Comparison of ENCODE assay signal across 23 cellular contexts in genomic region chr4:1960170-1960825, GRCh38. TPM values are rescaled to one million over a fixed set of nuclear protein-coding genes. Genes with fewer than 3 reads are reported as not detected.
DNase-seq lines count a peak whose midpoint lies in the region; ATAC-seq, FAIRE-seq and TF ChIP-seq lines count a peak whose summit lies in the region.
"Had no signal": no experiment of that assay in that cellular context is flagged by ENCODE, and none has a peak within 500 bp of the region (broad histone marks: within the 10 kb centered on the region; RNA-seq: fewer than 3 reads in every experiment).

No MANE protein-coding gene starts in this region.

- H3K4me3 ChIP-seq in bronchial epithelial cell (ENCODE audit: low read depth, low read length) (no peak overlapping the region), right cardiac atrium (ENCODE audit: low read length) (no peak overlapping the region), stomach (no peak overlapping the region)
- H3K4me3 ChIP-seq: breast epithelium, esophagus muscularis mucosa, MG63 had no signal

- no peak for TF ChIP-seq POLR2A in stomach (IDR thresholded peaks at IDR 0.05)

- no peaks in the 10 kb centered on the region for H3K27me3 ChIP-seq in bronchial epithelial cell (ENCODE audit: control insufficient read depth, insufficient read depth, low read length)
- H3K27me3 ChIP-seq in right cardiac atrium (ENCODE audit: control insufficient read depth, insufficient read depth) = no peaks in the 10 kb centered on the region
- no peaks in the 10 kb centered on the region for H3K27me3 ChIP-seq in stomach
- H3K27me3 ChIP-seq: breast epithelium, esophagus muscularis mucosa, MG63 had no signal

- WGBS in right cardiac atrium = 55% methylated on average over 7 of the region's 7 CpGs
- 63 to 80% (median 74%) methylated on average over 7 of the region's 7 CpGs for WGBS in stomach, 5 donors

- H3K4me1 ChIP-seq in right cardiac atrium (ENCODE audit: control insufficient read depth, insufficient read depth, low read length) (peaks cover 4% of the 10 kb centered on the region), stomach (no peaks in the 10 kb centered on the region)
- H3K4me1 ChIP-seq: breast epithelium had no signal

- H3K9me3 ChIP-seq in right cardiac atrium (ENCODE audit: control insufficient read depth, low read length) (no peaks in the 10 kb centered on the region), stomach (no peaks in the 10 kb centered on the region)
- H3K9me3 ChIP-seq: breast epithelium, esophagus muscularis mucosa, MG63 had no signal

- ATAC-seq in Right ventricle myocardium superior (ENCODE audit: poor library complexity) (peak; percentile 72), right cardiac atrium (peak; percentile 39 to 56), HG03378 (IDR thresholded peaks at IDR 0.05; ENCODE audit: unreplicated experiment) (no peak)
- ATAC-seq: HCT116; stimulated activated naive CD8-positive, alpha-beta T cell treated with anti-CD3 and anti-CD28 coated beads, Interleukin-15, amount 100 ng/mL, for 72 hours had no signal

- TF ChIP-seq CTCF in bronchial epithelial cell (IDR thresholded peaks at IDR 0.05; ENCODE audit: insufficient read depth, low read length, severe bottlenecking) (no peak), stomach (IDR thresholded peaks at IDR 0.05) (no peak)

- no peak for DNase-seq in Right ventricle myocardium superior
- DNase-seq in cardiac septum (ENCODE audit: low spot score) = no peak
- peak; percentile 22 for DNase-seq in bronchial epithelial cell (ENCODE audit: low read depth)
- no peak for DNase-seq in right cardiac atrium
- no peak for DNase-seq in occipital lobe (lab: John Stamatoyannopoulos, UW)
- DNase-seq in retina = no peak
- DNase-seq in stomach = no peak
- DNase-seq: activated B cell treated with CpG ODN at 0.5 μM for 24 hours; activated CD4-positive, alpha-beta memory T cell treated with anti-CD3 and anti-CD28 coated beads for 36 hours; activated naive CD4-positive, alpha-beta T cell treated with Interleukin-2 at 50 U/mL for 16 hours; glutamatergic neuron; immature natural killer cell; MG63; NCI-H1436; NCI-H2171; stimulated activated CD4-positive, alpha-beta T cell treated with anti-CD3 and anti-CD28 coated beads, Interleukin-2, amount 100 ng/mL, for 24 hours; stimulated activated naive CD8-positive, alpha-beta T cell treated with anti-CD3 and anti-CD28 coated beads, Interleukin-15, amount 100 ng/mL, for 72 hours had no signal

- H3K36me3 ChIP-seq in bronchial epithelial cell (ENCODE audit: control insufficient read depth, insufficient read depth, low read length) = peaks cover 25% of the 10 kb centered on the region
- peaks cover 41 to 93% (median 87%) of the 10 kb centered on the region in 4 donors for H3K36me3 ChIP-seq in stomach

- H3K27ac ChIP-seq in right cardiac atrium (ENCODE audit: low read length) (no peak overlapping the region), stomach (no peak overlapping the region)
- H3K27ac ChIP-seq: breast epithelium, esophagus muscularis mucosa, HL-60 had no signal

- intact Hi-C loops in Right ventricle myocardium superior (cut with DNase I) = no loop called here
- intact Hi-C loops in cardiac septum (cut with DNase I) = no loop called here
- intact Hi-C loops in right cardiac atrium (cut with DNase I) = no loop called here
- intact Hi-C loops in stomach (cut with DNase I; ENCODE audit: low total_unique reads) = no loop called here

- peak; percentile 52 for FAIRE-seq in bronchial epithelial cell (lab: Jason Lieb, UNC)
- FAIRE-seq: GM12892 had no signal

- no peak for TF ChIP-seq EP300 in stomach (IDR thresholded peaks at IDR 0.05)

RNA-seq across cellular contexts. Expression of gene NELFA, which starts 48.5 kb away (rescaled TPM):
- 10.4 TPM for total RNA-seq in Right ventricle myocardium superior
- total RNA-seq in cardiac septum = 14.7 TPM
- total RNA-seq in bronchial epithelial cell = 14.7 and 17.9 TPM in 2 replicates
- total RNA-seq in right cardiac atrium = 10 to 100 TPM; 11.9 to 14.9 (median 13.6) TPM
- polyA plus RNA-seq in right cardiac atrium = 11.2 TPM
- 19.0 TPM for total RNA-seq in occipital lobe
- 10 to 100 TPM in 4 of 5 donors, 1 to 10 TPM in 1; 5.8 to 82.9 (median 21.0) TPM for total RNA-seq in stomach
- 10 to 100 TPM; 13.6 to 28.5 (median 15.5) TPM for polyA plus RNA-seq in stomach
